Comparison of ENCODE assay signal across 28 cellular contexts in the genomic region with DNA sequence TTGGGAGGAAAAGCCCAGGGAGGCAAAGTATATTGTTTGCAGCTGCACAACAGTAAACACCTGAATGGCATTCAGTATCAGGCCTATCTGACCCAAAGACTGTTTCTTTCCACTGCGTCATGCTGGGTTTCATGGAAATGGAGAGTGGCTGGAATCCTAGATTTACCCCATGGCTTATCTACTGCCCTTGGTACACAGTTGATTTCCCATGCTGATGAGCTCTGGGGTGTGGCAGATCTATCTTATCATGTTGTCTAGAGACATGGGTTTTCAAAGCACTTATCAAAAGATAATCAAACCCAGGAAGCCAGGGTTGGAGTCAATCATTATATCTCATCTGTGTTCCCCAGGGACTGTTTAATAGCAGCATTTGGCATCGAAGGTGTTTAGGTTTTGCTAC.
"Had no signal": no experiment of that assay in that cellular context is flagged by ENCODE, and none has a peak within 500 bp of the region (broad histone marks: within the 10 kb centered on the region; RNA-seq: fewer than 3 reads in every experiment).

No MANE protein-coding gene starts in this region.

- DNase-seq: activated B cell treated with CpG ODN at 0.5 μM for 24 hours; activated CD4-positive, alpha-beta memory T cell treated with anti-CD3 and anti-CD28 coated beads for 36 hours; activated CD4-positive, alpha-beta T cell treated with anti-CD3 and anti-CD28 coated beads for 4 hours; activated CD4-positive, alpha-beta T cell treated with anti-CD3 and anti-CD28 coated beads, Interleukin-2, amount 50 U/mL, for 1 hour; activated CD4-positive, CD25-positive, alpha-beta regulatory T cell treated with anti-CD3 and anti-CD28 coated beads, Interleukin-2, amount 50 U/mL, for 72 hours; activated CD8-positive, alpha-beta memory T cell treated with anti-CD3 and anti-CD28 coated beads, Interleukin-2, amount 50 U/mL, for 4 hours; activated effector memory CD4-positive, alpha-beta T cell treated with anti-CD3 and anti-CD28 coated beads, Interleukin-2, amount 50 U/mL, for 16 hours; activated naive CD4-positive, alpha-beta T cell; activated naive CD4-positive, alpha-beta T cell treated with anti-CD3 and anti-CD28 coated beads, Interleukin-2, amount 50 U/mL, for 16 hours; activated naive CD8-positive, alpha-beta T cell treated with anti-CD3 and anti-CD28 coated beads for 36 hours; activated T-cell treated with anti-CD3 and anti-CD28 coated beads for 4 hours; activated T-cell treated with anti-CD3 and anti-CD28 coated beads, Interleukin-2, amount 50 U/mL, for 48 hours; aorta; NCI-H1092 treated with DMSO at 0.1 percent for 48 hours; NCI-H1417; NCI-H146; NCI-H187; NCI-H2029 treated with DMSO at 0.1 percent for 48 hours; NCI-H2171 treated with DMSO at 0.1 percent for 48 hours; NCI-H2227 treated with DMSO at 0.1 percent for 48 hours; NCI-H446 treated with DMSO at 0.1 percent for 48 hours; NCI-H524 treated with DMSO at 0.1 percent for 48 hours; Peyer's patch; RPMI8226; SHP77 treated with DMSO at 0.1 percent for 48 hours; T-cell; T-helper 17 cell had no signal

- H3K4me3 Mint-ChIP-seq: activated B cell treated with CpG ODN at 0.5 μM for 24 hours; activated CD4-positive, alpha-beta memory T cell treated with anti-CD3 and anti-CD28 coated beads for 36 hours; activated naive CD8-positive, alpha-beta T cell treated with anti-CD3 and anti-CD28 coated beads for 36 hours; T-cell; T-helper 17 cell had no signal

- H3K9me3 Mint-ChIP-seq: activated B cell treated with CpG ODN at 0.5 μM for 24 hours; activated CD4-positive, alpha-beta memory T cell treated with anti-CD3 and anti-CD28 coated beads for 36 hours; activated naive CD8-positive, alpha-beta T cell treated with anti-CD3 and anti-CD28 coated beads for 36 hours; T-cell had no signal

- H3K27me3 ChIP-seq: Peyer's patch had no signal

- ATAC-seq: SK-N-SH treated with all-trans-retinoic acid at 6 μM for 48 hours, T-cell, T-helper 17 cell had no signal

- H3K4me3 ChIP-seq: Peyer's patch had no signal

- H3K27ac Mint-ChIP-seq: activated B cell treated with CpG ODN at 0.5 μM for 24 hours; activated CD4-positive, alpha-beta memory T cell treated with anti-CD3 and anti-CD28 coated beads for 36 hours; activated naive CD8-positive, alpha-beta T cell treated with anti-CD3 and anti-CD28 coated beads for 36 hours; T-cell; T-helper 17 cell had no signal

- H3K9me3 ChIP-seq: Peyer's patch had no signal

- H3K27ac ChIP-seq: Peyer's patch had no signal

- H3K4me1 Mint-ChIP-seq: activated B cell treated with CpG ODN at 0.5 μM for 24 hours; activated naive CD8-positive, alpha-beta T cell treated with anti-CD3 and anti-CD28 coated beads for 36 hours; T-cell; T-helper 17 cell had no signal

- H3K36me3 Mint-ChIP-seq: activated CD4-positive, alpha-beta memory T cell treated with anti-CD3 and anti-CD28 coated beads for 36 hours; activated naive CD8-positive, alpha-beta T cell treated with anti-CD3 and anti-CD28 coated beads for 36 hours; T-cell had no signal

- H3K36me3 ChIP-seq: Peyer's patch had no signal

- H3K27me3 Mint-ChIP-seq: activated B cell treated with CpG ODN at 0.5 μM for 24 hours; activated CD4-positive, alpha-beta memory T cell treated with anti-CD3 and anti-CD28 coated beads for 36 hours; activated naive CD8-positive, alpha-beta T cell treated with anti-CD3 and anti-CD28 coated beads for 36 hours had no signal

- H3K4me1 ChIP-seq: Peyer's patch had no signal
